23 cellular contexts compared by ENCODE assay signal in the genomic region with DNA sequence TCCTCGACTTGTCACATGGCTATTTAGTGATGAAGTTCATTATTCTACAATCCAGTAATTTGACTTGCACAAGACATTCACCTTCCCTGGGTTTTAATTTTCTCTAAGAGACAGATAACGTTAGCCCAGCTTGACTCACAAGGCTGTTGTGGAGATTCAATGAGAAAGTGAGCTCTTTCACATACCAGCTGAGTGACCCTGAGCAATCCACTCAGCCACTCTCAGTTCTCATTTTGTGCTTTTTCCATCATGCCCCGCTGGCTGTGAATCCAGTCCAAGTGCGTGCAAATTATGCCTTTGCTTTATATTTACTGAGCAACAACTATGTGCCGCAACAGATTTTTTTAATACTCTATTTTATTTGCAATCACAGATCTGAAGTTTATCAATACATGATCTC.
"Had no signal": no experiment of that assay in that cellular context is flagged by ENCODE, and none has a peak within 500 bp of the region (broad histone marks: within the 10 kb centered on the region; RNA-seq: fewer than 3 reads in every experiment).

No MANE protein-coding gene starts in this region.

- H3K4me3 ChIP-seq: esophagus muscularis mucosa, heart left ventricle, tibial nerve had no signal

- ATAC-seq: activated CD4-positive, CD25-positive, alpha-beta regulatory T cell treated with anti-CD3 and anti-CD28 coated beads, Interleukin-2, amount 50 U/mL, for 24 hours; foreskin keratinocyte; heart left ventricle; naive thymus-derived CD4-positive, alpha-beta T cell; right cardiac atrium had no signal

- FAIRE-seq: bronchial epithelial cell, TTC549 had no signal

- H3K27me3 ChIP-seq: esophagus muscularis mucosa, foreskin keratinocyte, heart left ventricle, tibial nerve had no signal

- H3K27ac ChIP-seq: esophagus muscularis mucosa, foreskin keratinocyte, heart left ventricle, tibial nerve, VCaP had no signal

- DNase-seq: activated CD4-positive, alpha-beta memory T cell treated with anti-CD3 and anti-CD28 coated beads for 36 hours; activated CD4-positive, alpha-beta T cell treated with anti-CD3 and anti-CD28 coated beads, Interleukin-2, amount 10 ng/mL, durations not matched to agents 24 days and 14 days; activated CD8-positive, alpha-beta memory T cell treated with anti-CD3 and anti-CD28 coated beads, Interleukin-2, amount 50 U/mL, for 4 hours; activated gamma-delta T cell; activated naive CD4-positive, alpha-beta T cell treated with anti-CD3 and anti-CD28 coated beads, Interleukin-2, amount 50 U/mL, for 16 hours; activated T-cell treated with anti-CD3 and anti-CD28 coated beads, Interleukin-2, amount 50 U/mL, for 1 hour; endodermal cell; foreskin keratinocyte; heart left ventricle; hypothalamus; naive thymus-derived CD4-positive, alpha-beta T cell; occipital lobe; right cardiac atrium; stimulated activated CD4-positive, alpha-beta T cell treated with anti-CD3 and anti-CD28 coated beads, Interleukin-15, amount 100 ng/mL, for 24 hours; stimulated activated CD4-positive, alpha-beta T cell treated with anti-CD3 and anti-CD28 coated beads, Interleukin-2, amount 100 ng/mL, for 24 hours; stimulated activated naive CD4-positive, alpha-beta T cell treated with Interleukin-2 at 50 U/mL for 16 hours; T-helper 9 cell had no signal

- H3K36me3 ChIP-seq: esophagus muscularis mucosa, heart left ventricle, tibial nerve had no signal

- H3K4me1 ChIP-seq: foreskin keratinocyte, tibial nerve had no signal

- H3K9me3 ChIP-seq: esophagus muscularis mucosa, heart left ventricle, tibial nerve had no signal
